ENCODE assay signal across 8 cellular contexts in the genomic region with DNA sequence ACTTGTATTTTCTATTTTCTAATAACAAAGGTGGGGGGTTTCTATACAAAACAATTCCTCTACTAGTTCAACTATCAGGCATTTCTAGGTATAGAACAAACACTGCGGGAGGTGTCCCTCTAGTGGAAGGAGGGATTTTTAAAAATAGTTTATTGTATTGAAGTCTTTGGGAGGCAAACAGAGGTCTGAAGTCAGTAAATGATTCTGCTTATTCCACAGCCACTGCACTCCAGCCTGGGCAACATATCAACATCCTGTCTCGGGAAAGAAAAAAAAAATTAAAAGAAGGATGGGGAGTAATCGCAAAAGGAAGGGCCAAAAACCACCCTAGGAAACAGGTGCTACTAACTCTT. TPM values are rescaled to one million over a fixed set of nuclear protein-coding genes. Genes with fewer than 3 reads are reported as not detected.
DNase-seq lines count a peak whose midpoint lies in the region; ATAC-seq, FAIRE-seq and TF ChIP-seq lines count a peak whose summit lies in the region.

No MANE protein-coding gene starts in this region.

- no peak for TF ChIP-seq POLR2A in GM12878 (IDR thresholded peaks at IDR 0.05; ENCODE audit: low read depth, low read length)

- RAD21 ChIA-PET in GM12878 (lab: Charles Lee; ENCODE audit: unreplicated experiment): interaction anchor here (0.7 to 1.4 kb wide), 14 partner anchors 17 to 1023 kb away, joined by 3 to 23 read pairs (median 3); no protein-coding TSS in a partner anchor

- no peak for FAIRE-seq in GM12878 (lab: Jason Lieb, UNC)

- H3K36me3 Mint-ChIP-seq in stimulated activated effector memory CD8-positive, alpha-beta T cell treated with anti-CD3 and anti-CD28 coated beads, Interleukin-12 subunit alpha, Interleukin-12 subunit beta, amount 100 ng/mL, for 72 hours: peaks cover 14% of the 10 kb centered on the region

- TF ChIP-seq CTCF in AG04449 (IDR thresholded peaks at IDR 0.05; ENCODE audit: insufficient read depth, low read length, missing control alignments) (peak; percentile 21), GM12878 (IDR thresholded peaks at IDR 0.05 in 2 of 3, conservative IDR thresholded peaks at IDR 0.05 in 1 of 3; ENCODE audit: control insufficient read depth in 2 of 3, extremely low read depth in 1 of 3, insufficient read depth in 1 of 3, low read depth in 3 of 3, low read length in 3 of 3) (peak in 2 of 3 experiments; percentile 45 to 50; a peak in 3 of 6 replicates)

- intact Hi-C loops in GM12878 (cut with micrococcal nuclease; ENCODE audit: unreplicated experiment): loop anchor here (1.0 kb wide), 1 partner anchor 53 kb away; no protein-coding TSS in a partner anchor

- BruUV-seq in GM12878 (replicated peaks; lab: Mats Ljungman, UMichigan): no TSS peak

- CTCF ChIA-PET in AG04449 (lab: Yijun Ruan, JAX) (interaction anchor here (0.6 to 5.3 kb wide), 56 partner anchors 10 to 723 kb away, joined by 3 to 72 read pairs (median 5); no protein-coding TSS in a partner anchor), GM12878 (lab: Yijun Ruan, JAX) (interaction anchor here (0.6 to 5.8 kb wide), 74 partner anchors 8 to 1824 kb away, joined by 3 to 57 read pairs (median 4); no protein-coding TSS in a partner anchor)

- H3K79me2 ChIP-seq in GM12878 (ENCODE audit: control insufficient read depth, insufficient read depth, low read length): peaks cover 10% of the 10 kb centered on the region

- in situ Hi-C loops in GM12878 (cut with MboI): no loop called here

- H3K4me3 ChIP-seq in AG04449 (ENCODE audit: low read depth, low read length) (peak overlapping the region; percentile 35; the same call in 1 of the 2 replicates), GM12878 (no peak overlapping the region)

- no peaks in the 10 kb centered on the region for H4K20me1 ChIP-seq in GM12878 (ENCODE audit: control insufficient read depth, insufficient read depth)

- H3K9me3 ChIP-seq in GM12878 (replicated peaks; ENCODE audit: control insufficient read depth, insufficient read depth, low read length): no peaks in the 10 kb centered on the region

- no peaks in the 10 kb centered on the region for H3K36me3 ChIP-seq in GM12878 (ENCODE audit: control insufficient read depth in 2 of 2, insufficient read depth in 2 of 2, low read length in 1 of 2)

- H3K4me2 ChIP-seq in GM12878 (ENCODE audit: control insufficient read depth, insufficient read depth): peak overlapping the region; percentile 30; the same call in 1 of the 2 replicates

- H3K27ac ChIP-seq in GM12878 (ENCODE audit: control insufficient read depth, insufficient read depth): no peak overlapping the region

- H3K9me3 Mint-ChIP-seq in stimulated activated effector memory CD8-positive, alpha-beta T cell treated with anti-CD3 and anti-CD28 coated beads, Interleukin-12 subunit alpha, Interleukin-12 subunit beta, amount 100 ng/mL, for 72 hours: no peaks in the 10 kb centered on the region

- peaks cover 28% of the 10 kb centered on the region for H3K4me1 Mint-ChIP-seq in stimulated activated effector memory CD8-positive, alpha-beta T cell treated with anti-CD3 and anti-CD28 coated beads, Interleukin-12 subunit alpha, Interleukin-12 subunit beta, amount 100 ng/mL, for 72 hours

- H2AFZ ChIP-seq in GM12878 (ENCODE audit: control insufficient read depth, low read depth, low read length): peak overlapping the region; percentile 46

- peak; percentile 43 for ATAC-seq in GM12878
- ATAC-seq in stimulated activated effector memory CD8-positive, alpha-beta T cell treated with anti-CD3 and anti-CD28 coated beads, Interleukin-12 subunit alpha, Interleukin-12 subunit beta, amount 100 ng/mL, for 72 hours: peak; percentile 27

- POLR2A ChIA-PET in AG04449 (lab: Yijun Ruan, JAX) (interaction anchor here (0.7 kb wide), 1 partner anchor 10 kb away, joined by 6 read pairs; no protein-coding TSS in a partner anchor), GM12878 (lab: Charles Lee) (no interaction called here)

- peak; percentile 61 for TF ChIP-seq RAD21 in GM12878 (IDR thresholded peaks at IDR 0.05; ENCODE audit: insufficient read depth, low read depth, low read length)

- peak overlapping the region; percentile 98 for H3K4me3 Mint-ChIP-seq in stimulated activated effector memory CD8-positive, alpha-beta T cell treated with anti-CD3 and anti-CD28 coated beads, Interleukin-12 subunit alpha, Interleukin-12 subunit beta, amount 100 ng/mL, for 72 hours

- H3K9ac ChIP-seq in GM12878 (ENCODE audit: control insufficient read depth, insufficient read depth, low read length): 0 out of 2 replicates have a peak overlapping the region, but pooled peaks have one; percentile 14

- SMC1A ChIA-PET in GM12878 (lab: Charles Lee; ENCODE audit: uncharacterized antibody, unreplicated experiment): interaction anchor here (0.7 to 1.6 kb wide), 19 partner anchors 12 to 1825 kb away, joined by 3 to 9 read pairs (median 4); no protein-coding TSS in a partner anchor

- no peak for DNase-seq in AG04449 (ENCODE audit: low read depth, low spot score)
- DNase-seq in H4 (ENCODE audit: low spot score): peak; percentile 29
- peak; percentile 46 for DNase-seq in NCI-H774 (lab: John Stamatoyannopoulos, UW)
- no peak for DNase-seq in GM12878 (ENCODE audit: low read depth, low spot score)
- DNase-seq in inferior parietal cortex (ENCODE audit: extremely low spot score): peak; percentile 65
- DNase-seq in stimulated activated effector memory CD8-positive, alpha-beta T cell treated with anti-CD3 and anti-CD28 coated beads, Interleukin-12 subunit alpha, Interleukin-12 subunit beta, amount 100 ng/mL, for 72 hours (ENCODE audit: low spot score in 2 of 2): no peak
- no peak for DNase-seq in effector CD8-positive, alpha-beta T cell (lab: John Stamatoyannopoulos, UW)
- no peak for DNase-seq in stimulated activated CD4-positive, alpha-beta T cell treated with anti-CD3 and anti-CD28 coated beads, Interleukin-1b, Interleukin-23, amount 100 ng/mL, for 48 hours

- H3K27me3 ChIP-seq in GM12878 (replicated peaks in 1 of 2; ENCODE audit: control insufficient read depth in 2 of 2, insufficient read depth in 2 of 2, low read length in 1 of 2): no peaks in the 10 kb centered on the region

- peak overlapping the region; percentile 99 for H3K27ac Mint-ChIP-seq in stimulated activated effector memory CD8-positive, alpha-beta T cell treated with anti-CD3 and anti-CD28 coated beads, Interleukin-12 subunit alpha, Interleukin-12 subunit beta, amount 100 ng/mL, for 72 hours

- H3K4me1 ChIP-seq in GM12878 (ENCODE audit: control insufficient read depth, insufficient read depth, low read length): no peaks in the 10 kb centered on the region

- no peak for TF ChIP-seq EP300 in GM12878 (IDR thresholded peaks at IDR 0.05; ENCODE audit: borderline replicate concordance in 1 of 2, control insufficient read depth in 1 of 2, low read depth in 2 of 2, low read length in 2 of 2)

- 0% methylated on average over 3 of the region's 3 CpGs for WGBS in GM12878 (ENCODE audit: insufficient coverage, insufficient replicate concordance, low lambda C conversion rate, missing lambda C conversion rate)

TF ChIP-seq in GM12878, 131 proteins besides CTCF, POLR2A, EP300 and RAD21 (continues in another document):
- TF ChIP-seq, protein P1, sequence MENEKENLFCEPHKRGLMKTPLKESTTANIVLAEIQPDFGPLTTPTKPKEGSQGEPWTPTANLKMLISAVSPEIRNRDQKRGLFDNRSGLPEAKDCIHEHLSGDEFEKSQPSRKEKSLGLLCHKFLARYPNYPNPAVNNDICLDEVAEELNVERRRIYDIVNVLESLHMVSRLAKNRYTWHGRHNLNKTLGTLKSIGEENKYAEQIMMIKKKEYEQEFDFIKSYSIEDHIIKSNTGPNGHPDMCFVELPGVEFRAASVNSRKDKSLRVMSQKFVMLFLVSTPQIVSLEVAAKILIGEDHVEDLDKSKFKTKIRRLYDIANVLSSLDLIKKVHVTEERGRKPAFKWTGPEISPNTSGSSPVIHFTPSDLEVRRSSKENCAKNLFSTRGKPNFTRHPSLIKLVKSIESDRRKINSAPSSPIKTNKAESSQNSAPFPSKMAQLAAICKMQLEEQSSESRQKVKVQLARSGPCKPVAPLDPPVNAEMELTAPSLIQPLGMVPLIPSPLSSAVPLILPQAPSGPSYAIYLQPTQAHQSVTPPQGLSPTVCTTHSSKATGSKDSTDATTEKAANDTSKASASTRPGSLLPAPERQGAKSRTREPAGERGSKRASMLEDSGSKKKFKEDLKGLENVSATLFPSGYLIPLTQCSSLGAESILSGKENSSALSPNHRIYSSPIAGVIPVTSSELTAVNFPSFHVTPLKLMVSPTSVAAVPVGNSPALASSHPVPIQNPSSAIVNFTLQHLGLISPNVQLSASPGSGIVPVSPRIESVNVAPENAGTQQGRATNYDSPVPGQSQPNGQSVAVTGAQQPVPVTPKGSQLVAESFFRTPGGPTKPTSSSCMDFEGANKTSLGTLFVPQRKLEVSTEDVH (IDR thresholded peaks at IDR 0.05; ENCODE audit: low read depth, partially characterized antibody): peak; percentile 32

RNA-seq across cellular contexts. Expression of a gene that starts 0.6 kb away (rescaled TPM):
- 4.3 and 5.8 TPM in 2 replicates for total RNA-seq in H4 (2014; rRNA removed; shearing (Covaris generic))
- 9.9 and 10.9 TPM in 2 replicates for total RNA-seq in GM12878 (2013; cell fraction: nucleolus; rRNA removed)
- total RNA-seq in GM12878 (2014; rRNA removed) (8.2 and 10.0 TPM in 2 replicates), GM12878 (2014; rRNA removed; fragmentation: Illumina TruSeq; extraction: Trizol) (9.3 and 9.6 TPM in 2 replicates), GM12878 (2021) (12.5 and 13.5 TPM in 2 replicates)
- 1.9 TPM for polyA plus RNA-seq in GM12878 (2011; ENCODE audit: low read depth)
- polyA plus RNA-seq in GM12878 (2011; rRNA removed) (8.4 and 9.0 TPM in 2 replicates), GM12878 (2014; fragmentation: Illumina TruSeq; extraction: Trizol) (7.3 and 8.4 TPM in 2 replicates), GM12878 (2014; fragmentation: Nextera tagmentation; extraction: Ambion mirVana) (10 to 100 TPM in 1 of 2 experiments, 1 to 10 TPM in 1; 5.7 to 15.6 TPM), GM12878 (2014; rRNA removed) (3.4 and 4.7 TPM in 2 replicates), GM12878 (2016; fragmentation: Nextera tagmentation; extraction: Ambion mirVana) (10 to 100 TPM; 24.0 to 24.6 TPM)
- polyA plus RNA-seq in GM12878 (2011; cell fraction: cytosol; rRNA removed): 2.5 and 3.1 TPM in 2 replicates
- polyA plus RNA-seq in GM12878 (2011; cell fraction: nucleus; rRNA removed): 2.5 and 3.9 TPM in 2 replicates
- 2.1 and 3.8 TPM in 2 replicates for polyA plus RNA-seq in GM12878 (2012)
- polyA minus RNA-seq in GM12878 (2011; rRNA and poly(A)+ RNA removed): 8.1 and 14.8 TPM in 2 replicates
- 10.0 and 10.1 TPM in 2 replicates for polyA minus RNA-seq in GM12878 (2011; cell fraction: cytosol; rRNA and poly(A)+ RNA removed)
- polyA minus RNA-seq in GM12878 (2011; cell fraction: nucleus; rRNA and poly(A)+ RNA removed): 3.3 and 5.6 TPM in 2 replicates

Comparison
In these comparisons a context has a peak if more than half of its experiments do, and no peak if none do; other contexts are left out.
1. DNase-seq: peak in H4 (single experiment), NCI-H774 (single experiment) and inferior parietal cortex (single experiment); none in AG04449 (single experiment), GM12878 (single experiment), stimulated activated effector memory CD8-positive, alpha-beta T cell treated with anti-CD3 and anti-CD28 coated beads, Interleukin-12 subunit alpha, Interleukin-12 subunit beta, amount 100 ng/mL, for 72 hours (0 of 2), effector CD8-positive, alpha-beta T cell (single experiment) and stimulated activated CD4-positive, alpha-beta T cell treated with anti-CD3 and anti-CD28 coated beads, Interleukin-1b, Interleukin-23, amount 100 ng/mL, for 48 hours (single experiment).